In genomic region chr22:49077036-49077393, GRCh38 we compare ENCODE assay signal across 21 cellular contexts.
DNase-seq lines count a peak whose midpoint lies in the region; ATAC-seq and TF ChIP-seq lines count a peak whose summit lies in the region.
"Had no signal": no experiment of that assay in that cellular context is flagged by ENCODE, and none has a peak within 500 bp of the region (broad histone marks: within the 10 kb centered on the region; RNA-seq: fewer than 3 reads in every experiment).

No MANE protein-coding gene starts in this region.

- ATAC-seq in SK-N-SH treated with all-trans-retinoic acid at 6 μM for 48 hours (no peak), upper lobe of right lung (no peak)
- ATAC-seq: HCT116 had no signal

- H3K9me3 ChIP-seq in SK-N-SH (no peaks in the 10 kb centered on the region), right atrium auricular region (no peaks in the 10 kb centered on the region), neuronal stem cell (replicated peaks in 1 of 2; ENCODE audit: control insufficient read depth in 2 of 2, insufficient read depth in 1 of 2, low read depth in 1 of 2, low read length in 2 of 2) (peaks cover 0 to 8% of the 10 kb centered on the region in 2 donors), upper lobe of right lung (no peaks in the 10 kb centered on the region)

- H3K9ac ChIP-seq in SK-N-SH (no peak overlapping the region), neuronal stem cell (ENCODE audit: low read depth, low read length, poor library complexity) (no peak overlapping the region)
- H3K9ac ChIP-seq: BLaER1 treated with 17β-estradiol and CSF1 and Interleukin-3, amounts not matched to agents 10 nM and 100 nM; GM23248 had no signal

- no peaks in the 10 kb centered on the region for H3K9me2 ChIP-seq in SK-N-SH

- TF ChIP-seq RAD21 in SK-N-SH (IDR thresholded peaks at IDR 0.05; ENCODE audit: low read length): no peak

- H2AFZ ChIP-seq in SK-N-SH (ENCODE audit: low read depth) (no peak overlapping the region), neuronal stem cell (ENCODE audit: low read length) (no peak overlapping the region)
- H2AFZ ChIP-seq: GM23248 had no signal

- no peaks in the 10 kb centered on the region for H3K36me3 ChIP-seq in SK-N-SH (replicated peaks in 1 of 2; ENCODE audit: control insufficient read depth in 1 of 2, insufficient read depth in 2 of 2, low read length in 1 of 2)
- no peaks in the 10 kb centered on the region for H3K36me3 ChIP-seq in right atrium auricular region
- H3K36me3 ChIP-seq in neuronal stem cell (replicated peaks in 1 of 2; ENCODE audit: control insufficient read depth in 2 of 2, insufficient read depth in 2 of 2, low read length in 2 of 2): peaks cover 0 to 3% of the 10 kb centered on the region in 2 donors
- H3K36me3 ChIP-seq in upper lobe of right lung: no peaks in the 10 kb centered on the region
- H3K36me3 ChIP-seq: BE2C; BLaER1 treated with 17β-estradiol and CSF1 and Interleukin-3, amounts not matched to agents 10 nM and 100 nM had no signal

- H4K91ac ChIP-seq in neuronal stem cell (ENCODE audit: low read depth, low read length, poor library complexity): no peak overlapping the region

- POLR2A ChIA-PET in SK-N-SH (lab: Yijun Ruan, JAX): no interaction called here

- 11% methylated on average over 3 of the region's 5 CpGs for WGBS in SK-N-SH (ENCODE audit: low lambda C conversion rate)
- WGBS in neuronal stem cell (ENCODE audit: extremely low coverage in 2 of 2, insufficient read length in 2 of 2, insufficient replicate concordance in 1 of 2), 2 donors: no CpG with 5 or more reads among the region's 5 CpGs

- H3K79me2 ChIP-seq in SK-N-SH (ENCODE audit: insufficient read depth): no peaks in the 10 kb centered on the region

- peaks cover 0 to 46% of the 10 kb centered on the region in 2 experiments; a peak in 1 of 4 replicates for H3K4me1 ChIP-seq in SK-N-SH (ENCODE audit: control insufficient read depth in 1 of 2, insufficient read depth in 2 of 2, low read depth in 1 of 2, low read length in 1 of 2)
- no peaks in the 10 kb centered on the region for H3K4me1 ChIP-seq in right atrium auricular region
- H3K4me1 ChIP-seq in neuronal stem cell (ENCODE audit: control insufficient read depth in 2 of 2, insufficient read depth in 1 of 2, low read depth in 1 of 2, low read length in 2 of 2): peaks cover 0 to 9% of the 10 kb centered on the region in 2 donors
- H3K4me1 ChIP-seq in upper lobe of right lung: no peaks in the 10 kb centered on the region
- H3K4me1 ChIP-seq: BE2C; BLaER1 treated with 17β-estradiol and CSF1 and Interleukin-3, amounts not matched to agents 10 nM and 100 nM had no signal

- no peak overlapping the region for H3K14ac ChIP-seq in neuronal stem cell (ENCODE audit: low read length)

- no peak for TF ChIP-seq EP300 in SK-N-SH (IDR thresholded peaks at IDR 0.05; ENCODE audit: borderline replicate concordance in 1 of 2, low read depth in 1 of 2, low read length in 1 of 2)

- H3K79me1 ChIP-seq in neuronal stem cell (ENCODE audit: low read depth, low read length): no peaks in the 10 kb centered on the region

- H2BK15ac ChIP-seq in neuronal stem cell (ENCODE audit: low read length): peak overlapping the region; percentile 74

- TF ChIP-seq CTCF in SK-N-SH (IDR thresholded peaks at IDR 0.05): no peak
- TF ChIP-seq CTCF in right atrium auricular region (IDR thresholded peaks at IDR 0.05): no peak
- no peak for TF ChIP-seq CTCF in upper lobe of right lung (IDR thresholded peaks at IDR 0.05)

- H3F3A ChIP-seq in SK-N-SH (replicated peaks; ENCODE audit: insufficient read depth): no peaks in the 10 kb centered on the region

- H3K27ac ChIP-seq in SK-N-SH (ENCODE audit: low read depth in 2 of 2, low read length in 1 of 2) (peak overlapping the region in 1 of 2 experiments; percentile 84; a peak in 2 of 4 replicates), right atrium auricular region (no peak overlapping the region), neuronal stem cell (replicated peaks; ENCODE audit: low read length) (no peak overlapping the region), upper lobe of right lung (no peak overlapping the region), caudate nucleus (ENCODE audit: low read depth, low read length) (no peak overlapping the region)
- H3K27ac ChIP-seq: 22Rv1; BLaER1 treated with 17β-estradiol and CSF1 and Interleukin-3, amounts not matched to agents 10 nM and 100 nM; GM23248 had no signal

- peak overlapping the region; percentile 64 for H2AK5ac ChIP-seq in neuronal stem cell (ENCODE audit: low read depth, low read length)

- H3K4me2 ChIP-seq in SK-N-SH: no peak overlapping the region
- no peak overlapping the region for H3K4me2 ChIP-seq in neuronal stem cell (ENCODE audit: insufficient read depth, low read length, poor library complexity, severe bottlenecking)
- H3K4me2 ChIP-seq: BLaER1 treated with 17β-estradiol and CSF1 and Interleukin-3, amounts not matched to agents 10 nM and 100 nM had no signal

- DNase-seq in SK-N-SH: peak; percentile 63
- DNase-seq in cardiac septum (ENCODE audit: low spot score): peak; percentile 70
- no peak for DNase-seq in right atrium auricular region (ENCODE audit: low spot score)
- DNase-seq in neuronal stem cell (ENCODE audit: low spot score): no peak
- peak; percentile 35 for DNase-seq in upper lobe of right lung
- no peak for DNase-seq in caudate nucleus (lab: John Stamatoyannopoulos, UW)
- DNase-seq in COR-L47 (lab: John Stamatoyannopoulos, UW): no peak
- DNase-seq: ACHN; AML-193; BE2C; Calu3; CD4-positive, alpha-beta T cell; DMS53; DMS79 treated with DMSO at 0.1 percent for 48 hours; GF-D8; GM23248; H9 had no signal

- peak overlapping the region; percentile 73 for H3K18ac ChIP-seq in neuronal stem cell (ENCODE audit: low read length)

- no peak overlapping the region for H3K4me3 ChIP-seq in SK-N-SH (ENCODE audit: low read depth in 2 of 2, low read length in 1 of 2)
- no peak overlapping the region for H3K4me3 ChIP-seq in right atrium auricular region
- H3K4me3 ChIP-seq in neuronal stem cell (ENCODE audit: low read length in 2 of 2): no peak overlapping the region
- H3K4me3 ChIP-seq in upper lobe of right lung: no peak overlapping the region
- H3K4me3 ChIP-seq: BLaER1 treated with 17β-estradiol and CSF1 and Interleukin-3, amounts not matched to agents 10 nM and 100 nM; GM23248 had no signal

- H3K23ac ChIP-seq in neuronal stem cell (ENCODE audit: low read depth, low read length, poor library complexity): no peak overlapping the region

- no peaks in the 10 kb centered on the region for H4K20me1 ChIP-seq in SK-N-SH (ENCODE audit: insufficient read depth)

- no peak overlapping the region for H2BK12ac ChIP-seq in neuronal stem cell (ENCODE audit: low read length)

- H3K27me3 ChIP-seq in SK-N-SH (ENCODE audit: insufficient read depth) (no peaks in the 10 kb centered on the region), right atrium auricular region (no peaks in the 10 kb centered on the region), neuronal stem cell (ENCODE audit: control insufficient read depth in 3 of 3, insufficient read depth in 3 of 3, low read depth in 1 of 3, low read length in 3 of 3) (peaks cover 0 to 1% (median 0%) of the 10 kb centered on the region in 3 experiments), upper lobe of right lung (no peaks in the 10 kb centered on the region)
- H3K27me3 ChIP-seq: BE2C; BLaER1 treated with 17β-estradiol and CSF1 and Interleukin-3, amounts not matched to agents 10 nM and 100 nM had no signal

- H4K8ac ChIP-seq in neuronal stem cell (ENCODE audit: low read depth, low read length): no peak overlapping the region

- intact Hi-C loops in cardiac septum (cut with DNase I) (no loop called here), upper lobe of right lung (cut with DNase I) (no loop called here)

- no peak overlapping the region for H2BK120ac ChIP-seq in neuronal stem cell (ENCODE audit: low read depth, low read length)

- CTCF ChIA-PET in SK-N-SH (lab: Yijun Ruan, JAX): interaction anchor here (0.9 kb wide), 1 partner anchor 31 kb away, joined by 5 read pairs; no protein-coding TSS in a partner anchor

- no peak overlapping the region for H2BK5ac ChIP-seq in neuronal stem cell (ENCODE audit: low read length)

- no peak overlapping the region for H3K4ac ChIP-seq in neuronal stem cell (ENCODE audit: low read length)

TF ChIP-seq in SK-N-SH, 30 proteins besides CTCF, POLR2A, EP300 and RAD21:
- peak; percentile 59; the same call in 1 of the 2 replicates for TF ChIP-seq GATA2 (CRISPR knock-in tag; IDR thresholded peaks at IDR 0.05)
- TF ChIP-seq USF2 (IDR thresholded peaks at IDR 0.05; ENCODE audit: borderline replicate concordance, low read depth, low read length): no peak
- no peak for TF ChIP-seq TCF12 (IDR thresholded peaks at IDR 0.05)

TF ChIP-seq in SK-N-SH treated with all-trans-retinoic acid at 6 μM for 48 hours, 23 proteins besides CTCF, POLR2A, EP300 and RAD21 (continues in another document):
- TF ChIP-seq ZFP30 (CRISPR knock-in tag; IDR thresholded peaks at IDR 0.05) (no peak), RARB (CRISPR knock-in tag; IDR thresholded peaks at IDR 0.05) (no peak), POU6F1 (CRISPR knock-in tag; IDR thresholded peaks at IDR 0.05; ENCODE audit: borderline replicate concordance, low read depth) (no peak), BACH2 (CRISPR knock-in tag; IDR thresholded peaks at IDR 0.05; ENCODE audit: borderline replicate concordance) (no peak), ESRRG (CRISPR knock-in tag; IDR thresholded peaks at IDR 0.05) (no peak), CSDC2 (CRISPR knock-in tag; IDR thresholded peaks at IDR 0.05) (no peak), ZNF8 (CRISPR knock-in tag; IDR thresholded peaks at IDR 0.05) (no peak), ARNTL (CRISPR knock-in tag; IDR thresholded peaks at IDR 0.05; ENCODE audit: borderline replicate concordance, low read depth) (no peak)

Comparison
In these comparisons a context has a peak if more than half of its experiments do, and no peak if none do; other contexts are left out.
1. DNase-seq: peak in SK-N-SH (single experiment), cardiac septum (single experiment) and upper lobe of right lung (single experiment); none in right atrium auricular region (single experiment), neuronal stem cell (single experiment), caudate nucleus (0 of 61) and COR-L47 (single experiment).